12 cellular contexts compared by ENCODE assay signal in the genomic region with DNA sequence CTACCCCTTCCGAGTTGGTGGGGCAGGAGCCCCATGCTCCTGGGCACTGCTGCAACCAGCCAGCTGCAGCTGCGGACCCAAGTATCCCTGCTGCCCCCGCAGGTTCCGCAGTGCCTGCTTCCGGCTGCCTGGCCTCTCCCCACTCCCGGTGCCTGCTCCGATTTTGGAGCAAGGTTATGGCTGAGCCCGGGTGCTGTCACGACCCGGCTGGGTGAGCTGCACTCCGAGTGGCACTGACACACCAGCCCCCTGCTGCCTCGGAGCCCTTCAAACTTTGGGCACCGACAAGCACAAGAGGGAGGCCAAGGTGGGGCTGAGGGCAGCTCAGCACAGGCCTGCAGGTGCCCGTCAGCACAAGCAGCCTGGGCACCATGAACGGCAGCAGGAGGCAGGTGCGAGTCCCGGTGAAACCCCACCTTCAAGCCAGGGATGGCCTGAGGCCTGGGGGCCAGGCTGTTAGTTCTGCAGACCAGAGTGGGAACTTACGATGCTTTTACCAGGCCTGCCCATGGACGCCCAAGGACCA.
"Had no signal": no experiment of that assay in that cellular context is flagged by ENCODE, and none has a peak within 500 bp of the region (broad histone marks: within the 10 kb centered on the region; RNA-seq: fewer than 3 reads in every experiment).

No MANE protein-coding gene starts in this region.

- FAIRE-seq: pancreas, urothelium cell line had no signal

- H3K9me3 ChIP-seq: pancreas, thoracic aorta had no signal

- H3K4me3 ChIP-seq: pancreas, skin epidermis, stomach, thoracic aorta had no signal

- H3K27me3 ChIP-seq: brain microvascular endothelial cell, pancreas had no signal

- H3K36me3 ChIP-seq: brain microvascular endothelial cell, pancreas, stomach, thoracic aorta had no signal

- H3K4me1 ChIP-seq: pancreas, stomach had no signal

- H3K27ac ChIP-seq: brain microvascular endothelial cell, pancreas, skin epidermis, stomach, thoracic aorta, VCaP had no signal

- DNase-seq: activated CD4-positive, alpha-beta memory T cell treated with anti-CD3 and anti-CD28 coated beads, Interleukin-2, amount 10 ng/mL, durations not matched to agents 7 days and 5 days; activated gamma-delta T cell; activated naive CD8-positive, alpha-beta T cell treated with anti-CD3 and anti-CD28 coated beads for 36 hours; activated T-cell treated with anti-CD3 and anti-CD28 coated beads, Interleukin-2, amount 50 U/mL, for 48 hours; brain microvascular endothelial cell; stimulated activated CD4-positive, alpha-beta T cell treated with anti-CD3 and anti-CD28 coated beads, Interleukin-4, amount 100 ng/mL, for 4 hours; stomach had no signal

- ATAC-seq: pancreas had no signal
